In genomic region chr6:28274888-28275287, GRCh38 we compare ENCODE assay signal across 14 cellular contexts. TPM values are rescaled to one million over a fixed set of nuclear protein-coding genes. Genes with fewer than 3 reads are reported as not detected.
"Had no signal": no experiment of that assay in that cellular context is flagged by ENCODE, and none has a peak within 500 bp of the region (broad histone marks: within the 10 kb centered on the region; RNA-seq: fewer than 3 reads in every experiment).

No MANE protein-coding gene starts in this region.

- H3K4me1 ChIP-seq: lower lobe of right lung, pancreas, thyroid gland had no signal

- H3K9me3 ChIP-seq: heart right ventricle, lower lobe of right lung, pancreas, thyroid gland had no signal

- DNase-seq: activated effector memory CD4-positive, alpha-beta T cell treated with anti-CD3 and anti-CD28 coated beads, Interleukin-2, amount 50 U/mL, for 16 hours; heart right ventricle; left colon; lower lobe of right lung; midbrain; pancreas; stimulated activated CD4-positive, alpha-beta T cell treated with anti-CD3 and anti-CD28 coated beads, Interleukin-1b, Interleukin-23, amount 100 ng/mL, for 48 hours; SW 1271; T-helper 9 cell; thyroid gland had no signal

- H3K27me3 ChIP-seq: heart right ventricle, pancreas, thyroid gland had no signal

- H3K4me3 ChIP-seq: heart right ventricle, lower lobe of right lung, pancreas, thyroid gland had no signal

- ATAC-seq: heart right ventricle, left colon, lower lobe of right lung, pancreas, sciatic nerve had no signal

- H3K27ac ChIP-seq: lower lobe of right lung, pancreas, thyroid gland had no signal

RNA-seq across cellular contexts. Expression of gene NKAPL, which starts 15.8 kb away (rescaled TPM):
- total RNA-seq: chondrocyte, myocyte, SK-MEL-5 had no signal
